Comparison of ENCODE assay signal across 9 cellular contexts in the genomic region with DNA sequence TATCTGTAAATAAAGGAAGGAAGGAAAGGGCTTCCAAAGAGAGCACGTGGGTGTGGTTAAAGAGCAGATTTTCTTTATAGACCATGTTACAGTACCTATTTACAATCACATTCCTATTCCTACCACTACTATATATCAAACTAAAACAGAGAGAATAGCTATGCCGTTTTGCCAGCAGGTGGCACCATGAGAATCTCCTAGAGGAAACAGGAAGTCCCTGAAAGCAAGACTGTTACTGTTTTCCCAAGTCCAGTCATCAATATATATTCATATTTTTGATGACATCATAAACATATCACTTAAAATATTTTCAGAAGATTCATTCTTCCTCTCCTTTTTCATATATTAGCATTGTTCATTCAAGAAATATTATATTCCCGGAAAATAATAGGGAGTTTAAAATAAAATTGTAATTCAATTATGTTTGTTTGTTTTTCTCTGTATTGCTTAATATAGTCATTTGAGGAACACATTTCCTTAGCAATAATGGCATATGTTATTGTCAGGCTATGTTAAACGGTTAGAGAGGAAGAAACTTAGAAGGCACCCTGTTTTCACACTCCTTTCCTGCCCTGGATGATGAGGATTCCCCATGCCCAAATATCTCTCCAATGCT. TPM values are rescaled to one million over a fixed set of nuclear protein-coding genes. Genes with fewer than 3 reads are reported as not detected.
A peak's percentile ranks its signal among the peaks of the same experiment; 100 is the strongest.
DNase-seq lines count a peak whose midpoint lies in the region; ATAC-seq and TF ChIP-seq lines count a peak whose summit lies in the region.
"Had no signal": no experiment of that assay in that cellular context is flagged by ENCODE, and none has a peak within 500 bp of the region (broad histone marks: within the 10 kb centered on the region; RNA-seq: fewer than 3 reads in every experiment).

No MANE protein-coding gene starts in this region.

- 15% methylated on average over 4 of the region's 4 CpGs for WGBS in mammary epithelial cell (ENCODE audit: low coverage, missing lambda C conversion rate)

- in situ Hi-C loops in mammary epithelial cell (cut with MboI; ENCODE audit: low sequenced_read_pairs in 2 of 2), result loop anchor here in 1 of 2 donors (10.0 kb wide), 2 partner anchors 320 to 460 kb away; no protein-coding TSS in a partner anchor

- H3K4me1 ChIP-seq in mammary epithelial cell (ENCODE audit: insufficient read depth, low read length), result peaks cover 38% of the 10 kb centered on the region

- peak; percentile 82 for ATAC-seq in HG02852 (IDR thresholded peaks at IDR 0.05; ENCODE audit: unreplicated experiment)

- H3K4me2 ChIP-seq in mammary epithelial cell (ENCODE audit: insufficient read depth, low read depth, low read length), result no peak overlapping the region

- H4K20me1 ChIP-seq in mammary epithelial cell (ENCODE audit: insufficient read depth, low read length), result no peaks in the 10 kb centered on the region

- H3K27ac ChIP-seq in mammary epithelial cell (ENCODE audit: insufficient read depth, low read depth, low read length), result no peak overlapping the region
- H3K27ac ChIP-seq: neutrophil had no signal

- H3K9ac ChIP-seq in mammary epithelial cell (ENCODE audit: insufficient read depth, low read length), result no peak overlapping the region

- dilution Hi-C loops in mammary epithelial cell (cut with HindIII; ENCODE audit: low sequenced_read_pairs), result loop anchor here (25.0 kb wide), 2 partner anchors 333 to 458 kb away; a partner anchor contains a TSS

- H3K79me2 ChIP-seq in mammary epithelial cell (ENCODE audit: insufficient read depth, low read length), result no peaks in the 10 kb centered on the region

- H3K9me3 ChIP-seq in mammary epithelial cell (replicated peaks; ENCODE audit: insufficient read depth, low read length), result no peaks in the 10 kb centered on the region
- H3K9me3 ChIP-seq: neutrophil had no signal

- H2AFZ ChIP-seq in mammary epithelial cell (ENCODE audit: low read depth, low read length), result no peak overlapping the region

- peak; percentile 65 to 82 for TF ChIP-seq CTCF in mammary epithelial cell (conservative IDR thresholded peaks at IDR 0.05 in 1 of 2, IDR thresholded peaks at IDR 0.05 in 1 of 2; ENCODE audit: extremely low read depth in 1 of 2, insufficient read depth in 1 of 2, low read depth in 1 of 2, low read length in 2 of 2)
- TF ChIP-seq CTCF in kidney epithelial cell (IDR thresholded peaks at IDR 0.05; ENCODE audit: insufficient read depth, low read length, poor library complexity, severe bottlenecking), result peak; percentile 83

- H3K27me3 ChIP-seq in mammary epithelial cell (ENCODE audit: insufficient read depth, low read length) (no peaks in the 10 kb centered on the region), kidney epithelial cell (ENCODE audit: control insufficient read depth, insufficient read depth, low read length) (no peaks in the 10 kb centered on the region)

- BruUV-seq in mammary epithelial cell (replicated peaks; lab: Mats Ljungman, UMichigan), result no TSS peak

- peak; percentile 39 for DNase-seq in activated gamma-delta T cell treated with Interleukin-2 at 50 U/mL for 16 hours
- DNase-seq in activated gamma-delta T cell (lab: John Stamatoyannopoulos, UW), result no peak
- DNase-seq in NCI-H1694 treated with DMSO at 0.1 percent for 48 hours (lab: John Stamatoyannopoulos, UW), result peak; percentile 74
- DNase-seq in T1000 (lab: John Stamatoyannopoulos, UW), result peak; percentile 12
- peak; percentile 58 for DNase-seq in mammary epithelial cell
- DNase-seq in kidney epithelial cell (ENCODE audit: low read depth), result no peak
- DNase-seq in stimulated activated CD4-positive, alpha-beta T cell treated with anti-CD3 and anti-CD28 coated beads, Interleukin-4, amount 100 ng/mL, for 4 hours, result peak; percentile 15 to 31

- CTCF ChIA-PET in mammary epithelial cell (lab: Charles Lee; ENCODE audit: low non-redundant PET), result interaction anchor here (0.6 to 0.7 kb wide), 2 partner anchors 45 to 313 kb away, joined by 3 to 6 read pairs; no protein-coding TSS in a partner anchor

- H3K36me3 ChIP-seq in mammary epithelial cell (ENCODE audit: insufficient read depth, low read length), result no peaks in the 10 kb centered on the region
- H3K36me3 ChIP-seq in kidney epithelial cell (ENCODE audit: control insufficient read depth, insufficient read depth, low read length), result no peaks in the 10 kb centered on the region
- H3K36me3 ChIP-seq: neutrophil had no signal

- H3K4me3 ChIP-seq in mammary epithelial cell (replicated peaks in 1 of 3; ENCODE audit: insufficient read depth in 1 of 3, low read depth in 2 of 3, low read length in 3 of 3) (no peak overlapping the region), kidney epithelial cell (ENCODE audit: low read depth, low read length) (no peak overlapping the region)

- intact Hi-C loops in mammary epithelial cell (cut with micrococcal nuclease), result loop anchor here (1.0 to 2.0 kb wide), 5 partner anchors 20 to 466 kb away; a partner anchor contains a TSS

RNA-seq across cellular contexts. Expression of a gene that starts 6.6 kb away (rescaled TPM):
- under 1 TPM in 1 of 2 donors, not detected in 1; 0.33 TPM for total RNA-seq in mammary epithelial cell
- not detected for polyA plus RNA-seq in mammary epithelial cell
- not detected for polyA minus RNA-seq in mammary epithelial cell
- total RNA-seq in kidney epithelial cell, result not detected in 2 replicates

Comparison
In these comparisons a context has a peak if more than half of its experiments do, and no peak if none do; other contexts are left out.
1. DNase-seq: peak in activated gamma-delta T cell treated with Interleukin-2 at 50 U/mL for 16 hours (single experiment), NCI-H1694 treated with DMSO at 0.1 percent for 48 hours (single experiment), T1000 (single experiment), mammary epithelial cell (single experiment) and stimulated activated CD4-positive, alpha-beta T cell treated with anti-CD3 and anti-CD28 coated beads, Interleukin-4, amount 100 ng/mL, for 4 hours (2 of 2); none in activated gamma-delta T cell (single experiment) and kidney epithelial cell (single experiment).